Comparison of ENCODE assay signal across 12 cellular contexts in genomic region chr21:45224189-45224938, GRCh38.
DNase-seq lines count a peak whose midpoint lies in the region; ATAC-seq and TF ChIP-seq lines count a peak whose summit lies in the region.
"Had no signal": no experiment of that assay in that cellular context is flagged by ENCODE, and none has a peak within 500 bp of the region (broad histone marks: within the 10 kb centered on the region; RNA-seq: fewer than 3 reads in every experiment).

No MANE protein-coding gene starts in this region.

- H3K27me3 Mint-ChIP-seq in activated CD8-positive, alpha-beta T cell treated with anti-CD3 and anti-CD28 coated beads, Interleukin-2, amount 10 ng/mL, durations not matched to agents 7 days and 5 days (ENCODE audit: low read depth), result peaks cover 7% of the 10 kb centered on the region

- peak overlapping the region; percentile 34 for H3K27ac Mint-ChIP-seq in activated CD8-positive, alpha-beta T cell treated with anti-CD3 and anti-CD28 coated beads, Interleukin-2, amount 10 ng/mL, durations not matched to agents 7 days and 5 days

- H3K27ac ChIP-seq in foreskin keratinocyte, result no peak overlapping the region
- H3K27ac ChIP-seq: BLaER1 treated with 17β-estradiol and CSF1 and Interleukin-3, amounts not matched to agents 10 nM and 100 nM had no signal

- POLR2A ChIA-PET in activated CD8-positive, alpha-beta T cell treated with anti-CD3 and anti-CD28 coated beads, Interleukin-2, amount 10 ng/mL, durations not matched to agents 7 days and 5 days (lab: Charles Lee), result no interaction called here

- no peak overlapping the region for H3K4me3 Mint-ChIP-seq in activated CD8-positive, alpha-beta T cell treated with anti-CD3 and anti-CD28 coated beads, Interleukin-2, amount 10 ng/mL, durations not matched to agents 7 days and 5 days

- intact Hi-C loops in posterior cingulate gyrus (cut with DNase I), result no loop called here

- H3K4me1 Mint-ChIP-seq in activated CD8-positive, alpha-beta T cell treated with anti-CD3 and anti-CD28 coated beads, Interleukin-2, amount 10 ng/mL, durations not matched to agents 7 days and 5 days (ENCODE audit: low read depth), result peaks cover 42% of the 10 kb centered on the region

- peak; percentile 27 for DNase-seq in stimulated activated CD4-positive, alpha-beta T cell treated with anti-CD3 and anti-CD28 coated beads, Interleukin-1b, Interleukin-23, amount 100 ng/mL, for 48 hours
- DNase-seq in stimulated activated CD4-positive, alpha-beta T cell treated with anti-CD3 and anti-CD28 coated beads, Interleukin-12 subunit alpha, Interleukin-12 subunit beta, amount 100 ng/mL, for 4 hours, result no peak
- peak; percentile 50 for DNase-seq in activated CD8-positive, alpha-beta T cell treated with anti-CD3 and anti-CD28 coated beads, Interleukin-2, amount 10 ng/mL, durations not matched to agents 7 days and 5 days
- DNase-seq in foreskin keratinocyte, result no peak
- no peak for DNase-seq in cerebellar nuclear complex (lab: John Stamatoyannopoulos, UW)
- DNase-seq in posterior cingulate gyrus, result no peak
- no peak for DNase-seq in HK-2 (ENCODE audit: unreplicated experiment)
- DNase-seq: hypothalamus, NCI-H1417, PC-3 had no signal

- TF ChIP-seq CTCF in foreskin keratinocyte (conservative IDR thresholded peaks at IDR 0.05), result no peak

- H3K36me3 Mint-ChIP-seq in activated CD8-positive, alpha-beta T cell treated with anti-CD3 and anti-CD28 coated beads, Interleukin-2, amount 10 ng/mL, durations not matched to agents 7 days and 5 days (ENCODE audit: low read depth), result peaks cover 17% of the 10 kb centered on the region

- peak; percentile 53 for ATAC-seq in activated CD8-positive, alpha-beta T cell treated with anti-CD3 and anti-CD28 coated beads, Interleukin-2, amount 10 ng/mL, durations not matched to agents 7 days and 5 days
- ATAC-seq in foreskin keratinocyte (peak; percentile 19), HG03025 (IDR thresholded peaks at IDR 0.05; ENCODE audit: low FRiP score, unreplicated experiment) (no peak)
- ATAC-seq: PC-3 had no signal

- peaks cover 7% of the 10 kb centered on the region for H3K4me1 ChIP-seq in foreskin keratinocyte

- CTCF ChIA-PET in activated CD8-positive, alpha-beta T cell treated with anti-CD3 and anti-CD28 coated beads, Interleukin-2, amount 10 ng/mL, durations not matched to agents 7 days and 5 days (lab: Charles Lee), result interaction anchor here (0.7 kb wide), 1 partner anchor 88 kb away, joined by 3 read pairs; no protein-coding TSS in a partner anchor

- no peaks in the 10 kb centered on the region for H3K9me3 Mint-ChIP-seq in activated CD8-positive, alpha-beta T cell treated with anti-CD3 and anti-CD28 coated beads, Interleukin-2, amount 10 ng/mL, durations not matched to agents 7 days and 5 days (ENCODE audit: insufficient read depth)

- H3K27me3 ChIP-seq in foreskin keratinocyte, result peaks cover 12% of the 10 kb centered on the region
- H3K27me3 ChIP-seq: BLaER1 treated with 17β-estradiol and CSF1 and Interleukin-3, amounts not matched to agents 10 nM and 100 nM had no signal

Comparison
In these comparisons a context has a peak if more than half of its experiments do, and no peak if none do; other contexts are left out.
1. DNase-seq: peak in stimulated activated CD4-positive, alpha-beta T cell treated with anti-CD3 and anti-CD28 coated beads, Interleukin-1b, Interleukin-23, amount 100 ng/mL, for 48 hours (single experiment) and activated CD8-positive, alpha-beta T cell treated with anti-CD3 and anti-CD28 coated beads, Interleukin-2, amount 10 ng/mL, durations not matched to agents 7 days and 5 days (single experiment); none in stimulated activated CD4-positive, alpha-beta T cell treated with anti-CD3 and anti-CD28 coated beads, Interleukin-12 subunit alpha, Interleukin-12 subunit beta, amount 100 ng/mL, for 4 hours (single experiment), foreskin keratinocyte (0 of 2), cerebellar nuclear complex (0 of 2), posterior cingulate gyrus (0 of 10) and HK-2 (single experiment).